ENCODE assay signal across 22 cellular contexts in genomic region chr2:206615417-206616089, GRCh38. TPM values are rescaled to one million over a fixed set of nuclear protein-coding genes. Genes with fewer than 3 reads are reported as not detected.
"Had no signal": no experiment of that assay in that cellular context is flagged by ENCODE, and none has a peak within 500 bp of the region (broad histone marks: within the 10 kb centered on the region; RNA-seq: fewer than 3 reads in every experiment).

No MANE protein-coding gene starts in this region.

- ATAC-seq: activated CD4-positive, alpha-beta T cell treated with anti-CD3 and anti-CD28 coated beads for 36 hours; lower lobe of right lung had no signal

- H3K9me3 ChIP-seq: esophagus squamous epithelium, lower lobe of right lung, sigmoid colon, spleen, suprapubic skin had no signal

- H3K27ac ChIP-seq: esophagus squamous epithelium, lower lobe of right lung, sigmoid colon, spleen, suprapubic skin, VCaP had no signal

- H3K4me1 ChIP-seq: lower lobe of right lung, sigmoid colon, spleen had no signal

- H3K27me3 ChIP-seq: esophagus squamous epithelium, sigmoid colon, suprapubic skin had no signal

- H3K36me3 ChIP-seq: esophagus squamous epithelium, lower lobe of right lung, sigmoid colon, spleen, suprapubic skin had no signal

- H3K4me3 ChIP-seq: esophagus squamous epithelium, lower lobe of right lung, sigmoid colon, spleen, suprapubic skin had no signal

- DNase-seq: activated CD4-positive, alpha-beta memory T cell treated with anti-CD3 and anti-CD28 coated beads for 36 hours; activated CD4-positive, alpha-beta T cell treated with anti-CD3 and anti-CD28 coated beads for 36 hours; activated effector memory CD4-positive, alpha-beta T cell treated with Interleukin-2 at 50 U/mL for 16 hours; activated naive CD4-positive, alpha-beta T cell treated with anti-CD3 and anti-CD28 coated beads, Interleukin-2, amount 50 U/mL, for 16 hours; activated T-cell treated with anti-CD3 and anti-CD28 coated beads, Interleukin-2, amount 50 U/mL, for 24 hours; caudate nucleus; esophagus squamous epithelium; glutamatergic neuron; lower lobe of right lung; midbrain; sigmoid colon; spleen had no signal

RNA-seq across cellular contexts. Expression of gene FAM237A, which starts 26.7 kb away (rescaled TPM):
- total RNA-seq: activated CD4-positive, alpha-beta memory T cell treated with anti-CD3 and anti-CD28 coated beads for 36 hours; activated CD4-positive, alpha-beta T cell treated with anti-CD3 and anti-CD28 coated beads for 36 hours; endothelial cell of umbilical vein; esophagus squamous epithelium; fibroblast of villous mesenchyme; lower lobe of right lung; myocyte; omental fat pad; pulmonary artery endothelial cell; sigmoid colon; spleen; suprapubic skin; T-helper 1 cell treated with Interleukin-12 subunit alpha and Interleukin-12 subunit beta and Interleukin-4 antibody, amounts not matched to agents 30 ng/mL and 1 ng/mL, for 36 hours had no signal
- polyA plus RNA-seq: adipose tissue, endothelial cell of umbilical vein, neural cell, sigmoid colon, spleen had no signal
